Comparison of ENCODE assay signal across 14 cellular contexts in the genomic region with DNA sequence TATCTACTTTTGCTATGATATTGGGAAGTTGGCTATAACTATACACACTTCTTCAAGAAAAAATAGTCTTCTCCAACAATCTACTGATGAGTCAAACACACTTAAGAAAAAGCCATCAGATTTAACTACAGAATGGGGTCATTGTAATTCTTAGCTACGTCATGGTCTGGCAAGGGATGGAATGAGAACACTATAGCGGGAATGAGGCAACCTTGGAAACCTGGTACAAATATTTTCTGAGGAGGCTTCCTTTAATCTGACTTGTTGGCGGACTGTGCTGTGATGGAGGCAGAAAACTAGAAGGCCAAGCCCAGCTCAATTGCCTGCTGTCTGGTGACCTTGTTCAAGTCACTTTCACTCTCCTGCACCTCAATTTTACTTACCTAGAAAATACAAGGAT.
DNase-seq lines count a peak whose midpoint lies in the region; ATAC-seq and TF ChIP-seq lines count a peak whose summit lies in the region.
"Had no signal": no experiment of that assay in that cellular context is flagged by ENCODE, and none has a peak within 500 bp of the region (broad histone marks: within the 10 kb centered on the region; RNA-seq: fewer than 3 reads in every experiment).

No MANE protein-coding gene starts in this region.

- H3K4ac ChIP-seq in IMR-90 (ENCODE audit: low read depth, low read length), result no peak overlapping the region

- H3K9ac ChIP-seq in IMR-90 (ENCODE audit: low read depth, low read length), result no peak overlapping the region

- H3K14ac ChIP-seq in IMR-90 (replicated peaks; ENCODE audit: low read depth, low read length), result no peak overlapping the region

- H2BK15ac ChIP-seq in IMR-90 (ENCODE audit: low read depth, low read length), result no peak overlapping the region

- H3K4me3 ChIP-seq in IMR-90 (ENCODE audit: insufficient read depth, low read depth, low read length) (no peak overlapping the region), astrocyte of the cerebellum (ENCODE audit: low read depth, low read length) (no peak overlapping the region), fibroblast of the aortic adventitia (ENCODE audit: low read depth, low read length) (no peak overlapping the region)

- H3K23ac ChIP-seq in IMR-90 (ENCODE audit: low read depth, low read length), result no peak overlapping the region

- H4K91ac ChIP-seq in IMR-90 (ENCODE audit: insufficient read depth, low read depth, low read length), result no peak overlapping the region

- CTCF ChIA-PET in IMR-90 (lab: Yijun Ruan, JAX), result interaction anchor here (0.9 to 1.0 kb wide), 2 partner anchors 23 to 85 kb away, joined by 3 read pairs; no protein-coding TSS in a partner anchor

- no peaks in the 10 kb centered on the region for H3K9me1 ChIP-seq in IMR-90 (ENCODE audit: insufficient read depth, low read length)

- H3K18ac ChIP-seq in IMR-90 (ENCODE audit: low read depth, low read length), result no peak overlapping the region

- TF ChIP-seq CTCF in IMR-90 (conservative IDR thresholded peaks at IDR 0.05; ENCODE audit: low read depth, low read length), result no peak
- TF ChIP-seq CTCF in astrocyte of the cerebellum (IDR thresholded peaks at IDR 0.05; ENCODE audit: low read depth, low read length, missing control alignments), result no peak
- no peak for TF ChIP-seq CTCF in fibroblast of the aortic adventitia (IDR thresholded peaks at IDR 0.05; ENCODE audit: insufficient read depth, low read length)

- peak; percentile 31 for DNase-seq in IMR-90
- peak; percentile 62 for DNase-seq in astrocyte of the cerebellum (ENCODE audit: low read depth)
- DNase-seq in fibroblast of the aortic adventitia (ENCODE audit: low read depth), result peak; percentile 13
- peak; percentile 38 for DNase-seq in renal cortical epithelial cell (ENCODE audit: low read depth)
- no peak for DNase-seq in NCI-H2081 (lab: John Stamatoyannopoulos, UW)
- no peak for DNase-seq in NCI-H2107 treated with DMSO at 0.1 percent for 48 hours (lab: John Stamatoyannopoulos, UW; ENCODE audit: unreplicated experiment)
- no peak for DNase-seq in T-helper 1 cell
- DNase-seq in NCI-H1092 treated with DMSO at 0.1 percent for 48 hours (lab: John Stamatoyannopoulos, UW), result no peak
- DNase-seq: ACHN, HFFc6, Kasumi-1, NCI-H1417, NCI-H2029, NCI-H510A treated with DMSO at 0.1 percent for 48 hours had no signal

- no peaks in the 10 kb centered on the region for H3K36me3 ChIP-seq in IMR-90 (ENCODE audit: control insufficient read depth, insufficient read depth, low read length)

- no peak overlapping the region for H2BK5ac ChIP-seq in IMR-90 (ENCODE audit: low read depth, low read length, poor library complexity, severe bottlenecking)

- no peak overlapping the region for H3K56ac ChIP-seq in IMR-90 (ENCODE audit: extremely low read depth, insufficient read depth, low read length)

- no peak overlapping the region for H3K27ac ChIP-seq in IMR-90 (ENCODE audit: insufficient read depth, low read length)

- POLR2A ChIA-PET in IMR-90 (lab: Charles Lee; ENCODE audit: unreplicated experiment), result no interaction called here

- ATAC-seq in IMR-90 (ENCODE audit: low read depth), result no peak

- no peak overlapping the region for H4K5ac ChIP-seq in IMR-90 (ENCODE audit: low read depth, low read length)

- in situ Hi-C loops in IMR-90 (cut with MboI; ENCODE audit: low sequenced_read_pairs), result no loop called here
- in situ Hi-C loops in astrocyte of the cerebellum (cut with HindIII; ENCODE audit: low sequenced_read_pairs), result no loop called here

- intact Hi-C loops in IMR-90 (cut with micrococcal nuclease), result loop anchor here (10.0 kb wide), 1 partner anchor 276 kb away; no protein-coding TSS in a partner anchor

- H3K9me3 ChIP-seq in IMR-90 (ENCODE audit: control insufficient read depth, insufficient read depth, low read length), result no peaks in the 10 kb centered on the region; the same call in 1 of the 2 replicates

- H3K79me1 ChIP-seq in IMR-90 (ENCODE audit: low read depth in 1 of 2, low read length in 2 of 2), result no peaks in the 10 kb centered on the region

- dilution Hi-C loops in IMR-90 (cut with HindIII; ENCODE audit: low sequenced_read_pairs, unreplicated experiment), result no loop called here

- no peak overlapping the region for H2AFZ ChIP-seq in IMR-90 (replicated peaks; ENCODE audit: low read length, poor library complexity)

- H3K27me3 ChIP-seq in IMR-90 (ENCODE audit: control insufficient read depth, insufficient read depth, low read length), result no peaks in the 10 kb centered on the region

- no TSS peak for BruUV-seq in IMR-90 (replicated peaks; lab: Mats Ljungman, UMichigan)

- no peaks in the 10 kb centered on the region for H4K20me1 ChIP-seq in IMR-90 (ENCODE audit: insufficient read depth, low read length)

- no peak overlapping the region for H2BK120ac ChIP-seq in IMR-90 (ENCODE audit: low read depth, low read length)

- no peak overlapping the region for H2BK20ac ChIP-seq in IMR-90 (ENCODE audit: low read depth, low read length)

- 80% methylated on average over 1 of the region's 3 CpGs; no CpG with 5 or more reads in 1 of the 2 experiments for WGBS in IMR-90 (ENCODE audit: extremely low coverage in 2 of 2, insufficient read length in 1 of 2), 2 experiments

- no peak overlapping the region for H4K8ac ChIP-seq in IMR-90 (ENCODE audit: low read depth in 2 of 2, low read length in 2 of 2)

- H2AK9ac ChIP-seq in IMR-90 (replicated peaks; ENCODE audit: low read depth, low read length, poor library complexity), result no peak overlapping the region

- H2AK5ac ChIP-seq in IMR-90 (ENCODE audit: low read depth, low read length), result no peak overlapping the region

- no peak for TF ChIP-seq RAD21 in IMR-90 (IDR thresholded peaks at IDR 0.05; ENCODE audit: low read length)

- no peak for TF ChIP-seq POLR2A in IMR-90 (IDR thresholded peaks at IDR 0.05; ENCODE audit: low read depth, low read length)

- peaks cover 6% of the 10 kb centered on the region for H3K4me1 ChIP-seq in IMR-90 (ENCODE audit: control insufficient read depth, insufficient read depth, low read length)

- H3K4me2 ChIP-seq in IMR-90 (ENCODE audit: low read depth, low read length), result no peak overlapping the region

TF ChIP-seq in IMR-90, 13 proteins besides CTCF, POLR2A, EP300 and RAD21:
- no peak for TF ChIP-seq CHD1 (IDR thresholded peaks at IDR 0.05; ENCODE audit: low read depth, low read length)

Comparison
In these comparisons a context has a peak if more than half of its experiments do, and no peak if none do; other contexts are left out.
1. DNase-seq: peak in IMR-90 (single experiment), astrocyte of the cerebellum (single experiment), fibroblast of the aortic adventitia (single experiment) and renal cortical epithelial cell (single experiment); none in NCI-H2081 (0 of 2), NCI-H2107 treated with DMSO at 0.1 percent for 48 hours (single experiment), T-helper 1 cell (0 of 5) and NCI-H1092 treated with DMSO at 0.1 percent for 48 hours (single experiment).